ENCODE assay signal across 10 cellular contexts in genomic region chr6:3208775-3209113, GRCh38. TPM values are rescaled to one million over a fixed set of nuclear protein-coding genes. Genes with fewer than 3 reads are reported as not detected.
DNase-seq lines count a peak whose midpoint lies in the region; TF ChIP-seq lines count a peak whose summit lies in the region.
"Had no signal": no experiment of that assay in that cellular context is flagged by ENCODE, and none has a peak within 500 bp of the region (broad histone marks: within the 10 kb centered on the region; RNA-seq: fewer than 3 reads in every experiment).

No MANE protein-coding gene starts in this region.

- H3K9me3 ChIP-seq in BE2C: no peaks in the 10 kb centered on the region

- no peaks in the 10 kb centered on the region for H3K36me3 ChIP-seq in BE2C

- peaks cover 19% of the 10 kb centered on the region for H3K4me1 ChIP-seq in BE2C

- DNase-seq in BE2C (no peak), HFFc6 (no peak), nephron progenitor cell (no peak), immature natural killer cell (no peak), NCI-H1105 treated with DMSO at 0.1 percent for 48 hours (lab: John Stamatoyannopoulos, UW) (no peak), AML-193 (lab: John Stamatoyannopoulos, UW) (no peak)
- DNase-seq in activated CD4-positive, alpha-beta T cell treated with anti-CD3 and anti-CD28 coated beads for 1 hour: no peak
- DNase-seq: activated naive CD4-positive, alpha-beta T cell; DND-41 had no signal

- H3K4me3 ChIP-seq in BE2C (ENCODE audit: low read depth, low read length): peak overlapping the region; percentile 33

- H3K27me3 Mint-ChIP-seq in HFFc6 (ENCODE audit: insufficient read depth) (no peaks in the 10 kb centered on the region; the same call in none of the 2 replicates), brain (peaks cover 4% of the 10 kb centered on the region), nephron progenitor cell (ENCODE audit: low read depth, poor library complexity) (peaks cover 7% of the 10 kb centered on the region), immature natural killer cell (ENCODE audit: low read depth in 3 of 3) (peaks cover 0 to 25% (median 11%) of the 10 kb centered on the region in 3 donors)

- H3K4me1 Mint-ChIP-seq in HFFc6 (ENCODE audit: low read depth): peaks cover 70% of the 10 kb centered on the region
- peaks cover 44% of the 10 kb centered on the region for H3K4me1 Mint-ChIP-seq in brain
- peaks cover 41% of the 10 kb centered on the region for H3K4me1 Mint-ChIP-seq in nephron progenitor cell
- no peaks in the 10 kb centered on the region for H3K4me1 Mint-ChIP-seq in immature natural killer cell

- TF ChIP-seq CTCF in BE2C (IDR thresholded peaks at IDR 0.05; ENCODE audit: low read depth, low read length) (no peak), HFFc6 (IDR thresholded peaks at IDR 0.05) (no peak), brain (conservative IDR thresholded peaks at IDR 0.05) (no peak), nephron progenitor cell (IDR thresholded peaks at IDR 0.05) (no peak)

- H3K27ac Mint-ChIP-seq in HFFc6 (peak overlapping the region; percentile 96), brain (peak overlapping the region; percentile 7 to 94 (median 66)), nephron progenitor cell (no peak overlapping the region), immature natural killer cell (no peak overlapping the region)

- H3K9me3 Mint-ChIP-seq in HFFc6: no peaks in the 10 kb centered on the region
- peaks cover 6 to 16% (median 14%) of the 10 kb centered on the region in 5 experiments for H3K9me3 Mint-ChIP-seq in brain
- peaks cover 16% of the 10 kb centered on the region for H3K9me3 Mint-ChIP-seq in nephron progenitor cell
- H3K9me3 Mint-ChIP-seq in immature natural killer cell: no peaks in the 10 kb centered on the region

- no peaks in the 10 kb centered on the region for H3K27me3 ChIP-seq in BE2C

- H3K36me3 Mint-ChIP-seq in HFFc6 (ENCODE audit: low read depth) (no peaks in the 10 kb centered on the region), brain (peaks cover 3% of the 10 kb centered on the region), nephron progenitor cell (ENCODE audit: low read depth) (peaks cover 4% of the 10 kb centered on the region), immature natural killer cell (no peaks in the 10 kb centered on the region)

- H3K4me3 Mint-ChIP-seq in HFFc6 (peak overlapping the region; percentile 82), brain (peak overlapping the region in 4 of 5 experiments; percentile 17 to 65 (median 44)), nephron progenitor cell (peak overlapping the region; percentile 47), immature natural killer cell (peak overlapping the region in 1 of 5 donors; percentile 34)

RNA-seq across cellular contexts. Expression of gene TUBB2B, which starts 18.7 kb away (rescaled TPM):
- polyA plus RNA-seq in BE2C (2012; ENCODE audit: insufficient read depth, insufficient read length, low read depth): 301 TPM
- total RNA-seq in HFFc6 (2021; fragmentation: NEBNext Ultra II Directional; extraction: Animal tissue kit (Norgen Biotek cat#: 25700)): 1 to 10 TPM in 3 of 6 experiments, under 1 TPM in 3; 0.14 to 1.3 (median 0.90) TPM
- 1,989 TPM for polyA plus RNA-seq in brain (ENCODE audit: insufficient read depth, low read depth, low replicate concordance)
- under 1 TPM in 1 of 3 donors, not detected in 2; 0.11 TPM for polyA plus RNA-seq in immature natural killer cell

RNA-seq across cellular contexts. Expression of gene PSMG4, which starts 50.0 kb away (rescaled TPM):
- polyA plus RNA-seq in BE2C (2012; ENCODE audit: insufficient read depth, insufficient read length, low read depth): 54.8 TPM
- total RNA-seq in HFFc6 (2021; fragmentation: NEBNext Ultra II Directional; extraction: Animal tissue kit (Norgen Biotek cat#: 25700)): 10 to 100 TPM; 14.9 to 20.1 (median 17.6) TPM
- polyA plus RNA-seq in brain (ENCODE audit: insufficient read depth, low read depth, low replicate concordance) (20.5 TPM), immature natural killer cell (10 to 100 TPM; 28.6 to 45.7 (median 29.6) TPM)

RNA-seq across cellular contexts. Expression of gene TUBB2A, which starts 51.4 kb away (rescaled TPM):
- 423 TPM for polyA plus RNA-seq in BE2C (2012; ENCODE audit: insufficient read depth, insufficient read length, low read depth)
- total RNA-seq in HFFc6 (2021; fragmentation: NEBNext Ultra II Directional; extraction: Animal tissue kit (Norgen Biotek cat#: 25700)): 100 to 1,000 TPM; 114 to 152 (median 120) TPM
- polyA plus RNA-seq in brain (ENCODE audit: insufficient read depth, low read depth, low replicate concordance): 610 TPM
- polyA plus RNA-seq in immature natural killer cell: 1 to 10 TPM; 1.4 to 3.8 (median 2.9) TPM

Comparison
In these comparisons a context has a peak if more than half of its experiments do, and no peak if none do; other contexts are left out.
1. H3K27ac Mint-ChIP-seq: peak in HFFc6 (single experiment) and brain (5 of 5); none in nephron progenitor cell (single experiment) and immature natural killer cell (0 of 6).
2. RNA of gene TUBB2B, which starts 18.7 kb away (polyA plus RNA-seq): 1,989 TPM in brain (single experiment); 0.11 TPM in immature natural killer cell; every median in the first group is over 1,000 times any median in the second.
3. RNA of gene TUBB2A, which starts 51.4 kb away (polyA plus RNA-seq): 610 TPM in brain (single experiment); 1.4 to 3.8 TPM in immature natural killer cell; every median in the first group is over 100 times any median in the second.